ENCODE assay signal across 1 cellular context in genomic region chr5:58260243-58260642, GRCh38.
TF ChIP-seq lines count a peak whose summit lies in the region.

No MANE protein-coding gene starts in this region.

TF ChIP-seq in IMR-90, 13 proteins besides CTCF, POLR2A, EP300 and RAD21 (continued from another document):
- TF ChIP-seq, protein P1, sequence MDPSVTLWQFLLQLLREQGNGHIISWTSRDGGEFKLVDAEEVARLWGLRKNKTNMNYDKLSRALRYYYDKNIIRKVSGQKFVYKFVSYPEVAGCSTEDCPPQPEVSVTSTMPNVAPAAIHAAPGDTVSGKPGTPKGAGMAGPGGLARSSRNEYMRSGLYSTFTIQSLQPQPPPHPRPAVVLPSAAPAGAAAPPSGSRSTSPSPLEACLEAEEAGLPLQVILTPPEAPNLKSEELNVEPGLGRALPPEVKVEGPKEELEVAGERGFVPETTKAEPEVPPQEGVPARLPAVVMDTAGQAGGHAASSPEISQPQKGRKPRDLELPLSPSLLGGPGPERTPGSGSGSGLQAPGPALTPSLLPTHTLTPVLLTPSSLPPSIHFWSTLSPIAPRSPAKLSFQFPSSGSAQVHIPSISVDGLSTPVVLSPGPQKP (IDR thresholded peaks at IDR 0.05; ENCODE audit: borderline replicate concordance, low read depth, low read length), result no peak
